In the genomic region with DNA sequence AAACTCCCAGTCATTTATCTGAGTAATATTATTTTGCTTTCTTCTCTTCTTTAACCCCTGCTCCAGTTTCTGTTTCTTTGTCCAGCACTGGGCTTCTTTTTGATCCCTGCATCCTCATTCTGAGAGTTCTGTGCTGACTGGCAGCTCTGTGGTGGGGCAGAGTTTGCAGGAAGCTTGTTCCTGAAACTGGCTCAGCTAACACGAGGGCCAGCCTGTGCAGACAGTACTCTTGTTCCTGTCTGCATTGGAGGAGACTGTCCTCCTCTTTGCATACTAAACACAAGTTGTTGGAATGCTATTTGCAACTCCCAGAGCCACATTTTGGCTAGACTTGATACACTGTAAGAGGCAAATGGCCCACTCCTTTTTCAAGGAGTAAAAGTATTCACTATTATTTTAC, we compare ENCODE assay signal across 15 cellular contexts.
DNase-seq lines count a peak whose midpoint lies in the region; ATAC-seq and TF ChIP-seq lines count a peak whose summit lies in the region.
"Had no signal": no experiment of that assay in that cellular context is flagged by ENCODE, and none has a peak within 500 bp of the region (broad histone marks: within the 10 kb centered on the region; RNA-seq: fewer than 3 reads in every experiment).

No MANE protein-coding gene starts in this region.

- no peak overlapping the region for H3K4me3 ChIP-seq in GM23338
- H3K4me3 ChIP-seq in neutrophil (ENCODE audit: low read depth in 1 of 2, low read length in 1 of 2), result no peak overlapping the region
- H3K4me3 ChIP-seq in CD8-positive, alpha-beta memory T cell (ENCODE audit: low read length), result no peak overlapping the region
- H3K4me3 ChIP-seq: esophagus muscularis mucosa, heart left ventricle, testis had no signal

- H3K27me3 Mint-ChIP-seq in GM23338 (ENCODE audit: insufficient read depth, low read depth, poor library complexity), result no peaks in the 10 kb centered on the region
- no peaks in the 10 kb centered on the region for H3K27me3 Mint-ChIP-seq in dendritic cell treated with granulocyte-macrophage colony-stimulating factor and Interleukin-4, amounts not matched to agents 40 ng/mL and 50 ng/mL, for 4 days
- peaks cover 0 to 1% of the 10 kb centered on the region in 2 donors for H3K27me3 Mint-ChIP-seq in CD8-positive, alpha-beta memory T cell

- H3K79me2 ChIP-seq in GM23338 (replicated peaks; ENCODE audit: insufficient read depth), result no peaks in the 10 kb centered on the region

- H2AFZ ChIP-seq in GM23338, result no peak overlapping the region

- no peaks in the 10 kb centered on the region for H3F3A ChIP-seq in GM23338 (replicated peaks; ENCODE audit: low read depth)

- no peak for TF ChIP-seq POLR2A in GM18505 (IDR thresholded peaks at IDR 0.05; ENCODE audit: borderline replicate concordance, extremely low read depth, insufficient read depth, insufficient read length)

- peaks cover 11% of the 10 kb centered on the region for H3K4me1 ChIP-seq in GM23338 (ENCODE audit: insufficient read depth)
- no peaks in the 10 kb centered on the region for H3K4me1 ChIP-seq in neutrophil (ENCODE audit: control insufficient read depth in 1 of 2, insufficient read depth in 1 of 2, low read depth in 1 of 2, low read length in 1 of 2)
- H3K4me1 ChIP-seq in CD8-positive, alpha-beta memory T cell (ENCODE audit: insufficient read depth, low read length), result no peaks in the 10 kb centered on the region
- H3K4me1 ChIP-seq: esophagus muscularis mucosa, testis had no signal

- H3K4me2 ChIP-seq in GM23338, result no peak overlapping the region

- ATAC-seq in GM23338 (peak; percentile 52; the same call in 2 of the 3 replicates), GM18505 (IDR thresholded peaks at IDR 0.05; ENCODE audit: unreplicated experiment) (no peak), HG03432 (IDR thresholded peaks at IDR 0.05; ENCODE audit: unreplicated experiment) (no peak)

- TF ChIP-seq CTCF in GM23338 (conservative IDR thresholded peaks at IDR 0.05; ENCODE audit: low read depth in 2 of 2) (no peak), neutrophil (IDR thresholded peaks at IDR 0.05) (no peak)

- no peaks in the 10 kb centered on the region for H4K20me1 ChIP-seq in GM23338 (replicated peaks; ENCODE audit: insufficient read depth)

- peaks cover 5% of the 10 kb centered on the region; the same call in 1 of the 3 replicates for H3K36me3 Mint-ChIP-seq in GM23338 (ENCODE audit: low read depth)
- H3K36me3 Mint-ChIP-seq in dendritic cell treated with granulocyte-macrophage colony-stimulating factor and Interleukin-4, amounts not matched to agents 40 ng/mL and 50 ng/mL, for 4 days (ENCODE audit: low read depth), result peaks cover 73% of the 10 kb centered on the region
- H3K36me3 Mint-ChIP-seq in CD8-positive, alpha-beta memory T cell, result peaks cover 0 to 76% (median 19%) of the 10 kb centered on the region in 3 donors

- H3K27me3 ChIP-seq in GM23338 (ENCODE audit: insufficient read depth), result no peaks in the 10 kb centered on the region
- H3K27me3 ChIP-seq in neutrophil, result no peaks in the 10 kb centered on the region
- H3K27me3 ChIP-seq in CD8-positive, alpha-beta memory T cell (ENCODE audit: insufficient read depth, low read length, poor library complexity, severe bottlenecking), result no peaks in the 10 kb centered on the region
- H3K27me3 ChIP-seq: esophagus muscularis mucosa, heart left ventricle, testis had no signal

- peak overlapping the region; percentile 47; the same call in 1 of the 2 replicates for H3K27ac ChIP-seq in GM23338 (ENCODE audit: low read depth)
- H3K27ac ChIP-seq in neutrophil, result peak overlapping the region; percentile 5
- no peak overlapping the region for H3K27ac ChIP-seq in CD8-positive, alpha-beta memory T cell (ENCODE audit: low read depth, low read length)
- H3K27ac ChIP-seq: esophagus muscularis mucosa, heart left ventricle, testis had no signal

- peaks cover 18% of the 10 kb centered on the region for H3K4me1 Mint-ChIP-seq in GM23338
- peaks cover 11% of the 10 kb centered on the region for H3K4me1 Mint-ChIP-seq in dendritic cell treated with granulocyte-macrophage colony-stimulating factor and Interleukin-4, amounts not matched to agents 40 ng/mL and 50 ng/mL, for 4 days (ENCODE audit: low read depth)
- H3K4me1 Mint-ChIP-seq in CD8-positive, alpha-beta memory T cell, result no peaks in the 10 kb centered on the region

- H3K9me2 ChIP-seq in GM23338 (ENCODE audit: insufficient read depth), result no peaks in the 10 kb centered on the region

- no peak overlapping the region for H3K4me3 Mint-ChIP-seq in GM23338
- no peak overlapping the region for H3K4me3 Mint-ChIP-seq in dendritic cell treated with granulocyte-macrophage colony-stimulating factor and Interleukin-4, amounts not matched to agents 40 ng/mL and 50 ng/mL, for 4 days
- H3K4me3 Mint-ChIP-seq in CD8-positive, alpha-beta memory T cell, result no peak overlapping the region

- CTCF ChIA-PET in CD8-positive, alpha-beta memory T cell (lab: Charles Lee), result no interaction called here

- no peaks in the 10 kb centered on the region for H3K9me3 ChIP-seq in neutrophil
- H3K9me3 ChIP-seq in CD8-positive, alpha-beta memory T cell (ENCODE audit: low read length), result no peaks in the 10 kb centered on the region
- H3K9me3 ChIP-seq: esophagus muscularis mucosa, heart left ventricle, testis had no signal

- H3K27ac Mint-ChIP-seq in GM23338, result peak overlapping the region; percentile 70
- peak overlapping the region; percentile 45 for H3K27ac Mint-ChIP-seq in dendritic cell treated with granulocyte-macrophage colony-stimulating factor and Interleukin-4, amounts not matched to agents 40 ng/mL and 50 ng/mL, for 4 days
- H3K27ac Mint-ChIP-seq in CD8-positive, alpha-beta memory T cell, result peak overlapping the region in 1 of 8 donors; percentile 3

- DNase-seq in GM23338 (ENCODE audit: low spot score), result no peak
- peak; percentile 25 for DNase-seq in NOMO-1 treated with DMSO at 0.1 percent for 48 hours (lab: John Stamatoyannopoulos, UW; ENCODE audit: unreplicated experiment)
- no peak for DNase-seq in CD8-positive, alpha-beta memory T cell
- DNase-seq: activated CD4-positive, CD25-positive, alpha-beta regulatory T cell; activated gamma-delta T cell treated with Interleukin-2 at 50 U/mL for 16 hours; DMS53; heart left ventricle; RPMI8226; stimulated activated CD4-positive, alpha-beta T cell treated with anti-CD3 and anti-CD28 coated beads, Interleukin-2, amount 100 ng/mL, for 48 hours; testis had no signal

- H3K36me3 ChIP-seq in GM23338 (ENCODE audit: insufficient read depth) (no peaks in the 10 kb centered on the region), neutrophil (peaks cover 100% of the 10 kb centered on the region)
- peaks cover 25% of the 10 kb centered on the region for H3K36me3 ChIP-seq in CD8-positive, alpha-beta memory T cell (ENCODE audit: insufficient read depth, low read length)

- POLR2A ChIA-PET in CD8-positive, alpha-beta memory T cell (lab: Charles Lee), result no interaction called here

- intact Hi-C loops in dendritic cell treated with granulocyte-macrophage colony-stimulating factor and Interleukin-4, amounts not matched to agents 40 ng/mL and 50 ng/mL, for 4 days (cut with micrococcal nuclease), result no loop called here

- H3K9me3 Mint-ChIP-seq in GM23338, result no peaks in the 10 kb centered on the region
- no peaks in the 10 kb centered on the region for H3K9me3 Mint-ChIP-seq in dendritic cell treated with granulocyte-macrophage colony-stimulating factor and Interleukin-4, amounts not matched to agents 40 ng/mL and 50 ng/mL, for 4 days
- no peaks in the 10 kb centered on the region for H3K9me3 Mint-ChIP-seq in CD8-positive, alpha-beta memory T cell

TF ChIP-seq in GM23338, 12 proteins besides CTCF, POLR2A, EP300 and RAD21:
- TF ChIP-seq ZNF331 (CRISPR knock-in tag; IDR thresholded peaks at IDR 0.05; ENCODE audit: low read depth) (no peak), EZH2phosphoT487 (IDR thresholded peaks at IDR 0.05; ENCODE audit: unreplicated experiment) (no peak), POLR2AphosphoS5 (IDR thresholded peaks at IDR 0.05; ENCODE audit: low read depth) (no peak), CREB1 (CRISPR knock-in tag; IDR thresholded peaks at IDR 0.05; ENCODE audit: low read depth) (no peak), JUNB (IDR thresholded peaks at IDR 0.05; ENCODE audit: unreplicated experiment) (no peak)
- TF ChIP-seq, protein P1, sequence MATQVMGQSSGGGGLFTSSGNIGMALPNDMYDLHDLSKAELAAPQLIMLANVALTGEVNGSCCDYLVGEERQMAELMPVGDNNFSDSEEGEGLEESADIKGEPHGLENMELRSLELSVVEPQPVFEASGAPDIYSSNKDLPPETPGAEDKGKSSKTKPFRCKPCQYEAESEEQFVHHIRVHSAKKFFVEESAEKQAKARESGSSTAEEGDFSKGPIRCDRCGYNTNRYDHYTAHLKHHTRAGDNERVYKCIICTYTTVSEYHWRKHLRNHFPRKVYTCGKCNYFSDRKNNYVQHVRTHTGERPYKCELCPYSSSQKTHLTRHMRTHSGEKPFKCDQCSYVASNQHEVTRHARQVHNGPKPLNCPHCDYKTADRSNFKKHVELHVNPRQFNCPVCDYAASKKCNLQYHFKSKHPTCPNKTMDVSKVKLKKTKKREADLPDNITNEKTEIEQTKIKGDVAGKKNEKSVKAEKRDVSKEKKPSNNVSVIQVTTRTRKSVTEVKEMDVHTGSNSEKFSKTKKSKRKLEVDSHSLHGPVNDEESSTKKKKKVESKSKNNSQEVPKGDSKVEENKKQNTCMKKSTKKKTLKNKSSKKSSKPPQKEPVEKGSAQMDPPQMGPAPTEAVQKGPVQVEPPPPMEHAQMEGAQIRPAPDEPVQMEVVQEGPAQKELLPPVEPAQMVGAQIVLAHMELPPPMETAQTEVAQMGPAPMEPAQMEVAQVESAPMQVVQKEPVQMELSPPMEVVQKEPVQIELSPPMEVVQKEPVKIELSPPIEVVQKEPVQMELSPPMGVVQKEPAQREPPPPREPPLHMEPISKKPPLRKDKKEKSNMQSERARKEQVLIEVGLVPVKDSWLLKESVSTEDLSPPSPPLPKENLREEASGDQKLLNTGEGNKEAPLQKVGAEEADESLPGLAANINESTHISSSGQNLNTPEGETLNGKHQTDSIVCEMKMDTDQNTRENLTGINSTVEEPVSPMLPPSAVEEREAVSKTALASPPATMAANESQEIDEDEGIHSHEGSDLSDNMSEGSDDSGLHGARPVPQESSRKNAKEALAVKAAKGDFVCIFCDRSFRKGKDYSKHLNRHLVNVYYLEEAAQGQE (IDR thresholded peaks at IDR 0.05; ENCODE audit: unreplicated experiment), result no peak
